Comparison of ENCODE assay signal across 9 cellular contexts in genomic region chr2:133561045-133561852, GRCh38. TPM values are rescaled to one million over a fixed set of nuclear protein-coding genes. Genes with fewer than 3 reads are reported as not detected.
DNase-seq lines count a peak whose midpoint lies in the region; ATAC-seq and TF ChIP-seq lines count a peak whose summit lies in the region.
"Had no signal": no experiment of that assay in that cellular context is flagged by ENCODE, and none has a peak within 500 bp of the region (broad histone marks: within the 10 kb centered on the region; RNA-seq: fewer than 3 reads in every experiment).

No MANE protein-coding gene starts in this region.

- DNase-seq in GM03348 (ENCODE audit: low spot score) (peak; percentile 66), NCI-H460 (ENCODE audit: extremely low read depth, low read depth) (peak; percentile 69), choroid plexus epithelial cell (ENCODE audit: low read depth) (peak; percentile 91), midbrain (lab: John Stamatoyannopoulos, UW) (peak; percentile 80)
- no peak for DNase-seq in stimulated activated effector memory CD8-positive, alpha-beta T cell treated with anti-CD3 and anti-CD28 coated beads, Interleukin-12 subunit alpha, Interleukin-12 subunit beta, amount 100 ng/mL, for 72 hours (ENCODE audit: low spot score in 2 of 2)
- no peak for DNase-seq in activated T-cell treated with anti-CD3 and anti-CD28 coated beads, Interleukin-2, amount 50 U/mL, for 24 hours
- no peak for DNase-seq in activated naive CD4-positive, alpha-beta T cell (lab: John Stamatoyannopoulos, UW)

- H3K27ac Mint-ChIP-seq in stimulated activated effector memory CD8-positive, alpha-beta T cell treated with anti-CD3 and anti-CD28 coated beads, Interleukin-12 subunit alpha, Interleukin-12 subunit beta, amount 100 ng/mL, for 72 hours, result no peak overlapping the region
- no peak overlapping the region for H3K27ac Mint-ChIP-seq in activated T-cell treated with anti-CD3 and anti-CD28 coated beads, Interleukin-2, amount 50 U/mL, for 24 hours

- peak; percentile 80 for TF ChIP-seq CTCF in choroid plexus epithelial cell (conservative IDR thresholded peaks at IDR 0.05; ENCODE audit: low read depth, low read length)

- no peak overlapping the region for H3K4me3 ChIP-seq in choroid plexus epithelial cell (ENCODE audit: low read depth, low read length)

- peak; percentile 70 for ATAC-seq in HG02678 (IDR thresholded peaks at IDR 0.05; ENCODE audit: unreplicated experiment)
- no peak for ATAC-seq in stimulated activated effector memory CD8-positive, alpha-beta T cell treated with anti-CD3 and anti-CD28 coated beads, Interleukin-12 subunit alpha, Interleukin-12 subunit beta, amount 100 ng/mL, for 72 hours

- H3K36me3 Mint-ChIP-seq in stimulated activated effector memory CD8-positive, alpha-beta T cell treated with anti-CD3 and anti-CD28 coated beads, Interleukin-12 subunit alpha, Interleukin-12 subunit beta, amount 100 ng/mL, for 72 hours, result no peaks in the 10 kb centered on the region
- no peaks in the 10 kb centered on the region for H3K36me3 Mint-ChIP-seq in activated T-cell treated with anti-CD3 and anti-CD28 coated beads, Interleukin-2, amount 50 U/mL, for 24 hours (ENCODE audit: low read depth)

- peaks cover 3% of the 10 kb centered on the region for H3K9me3 Mint-ChIP-seq in stimulated activated effector memory CD8-positive, alpha-beta T cell treated with anti-CD3 and anti-CD28 coated beads, Interleukin-12 subunit alpha, Interleukin-12 subunit beta, amount 100 ng/mL, for 72 hours
- peaks cover 2% of the 10 kb centered on the region for H3K9me3 Mint-ChIP-seq in activated T-cell treated with anti-CD3 and anti-CD28 coated beads, Interleukin-2, amount 50 U/mL, for 24 hours

- no peaks in the 10 kb centered on the region for H3K4me1 Mint-ChIP-seq in stimulated activated effector memory CD8-positive, alpha-beta T cell treated with anti-CD3 and anti-CD28 coated beads, Interleukin-12 subunit alpha, Interleukin-12 subunit beta, amount 100 ng/mL, for 72 hours
- H3K4me1 Mint-ChIP-seq in activated T-cell treated with anti-CD3 and anti-CD28 coated beads, Interleukin-2, amount 50 U/mL, for 24 hours (ENCODE audit: low read depth), result no peaks in the 10 kb centered on the region

- no peak overlapping the region for H3K4me3 Mint-ChIP-seq in stimulated activated effector memory CD8-positive, alpha-beta T cell treated with anti-CD3 and anti-CD28 coated beads, Interleukin-12 subunit alpha, Interleukin-12 subunit beta, amount 100 ng/mL, for 72 hours
- H3K4me3 Mint-ChIP-seq in activated T-cell treated with anti-CD3 and anti-CD28 coated beads, Interleukin-2, amount 50 U/mL, for 24 hours, result no peak overlapping the region

- peaks cover 3% of the 10 kb centered on the region for H3K27me3 Mint-ChIP-seq in activated T-cell treated with anti-CD3 and anti-CD28 coated beads, Interleukin-2, amount 50 U/mL, for 24 hours

RNA-seq across cellular contexts. Expression of gene NCKAP5, which starts 7.0 kb away (rescaled TPM):
- 10.0 and 10.5 TPM in 2 replicates for total RNA-seq in NCI-H460 (2014; rRNA removed; shearing (Covaris generic))
- polyA plus RNA-seq in NCI-H460 (2014; cell fraction: nucleus; rRNA removed), result 4.2 and 7.7 TPM in 2 replicates
- total RNA-seq: T-helper 2 cell treated with Interferon-gamma antibody and Interleukin-4, amounts not matched to agents 100 ng/mL and 5 ng/mL, for 36 hours had no signal

Comparison
In these comparisons a context has a peak if more than half of its experiments do, and no peak if none do; other contexts are left out.
1. DNase-seq: peak in GM03348 (single experiment), NCI-H460 (single experiment), choroid plexus epithelial cell (single experiment) and midbrain (single experiment); none in stimulated activated effector memory CD8-positive, alpha-beta T cell treated with anti-CD3 and anti-CD28 coated beads, Interleukin-12 subunit alpha, Interleukin-12 subunit beta, amount 100 ng/mL, for 72 hours (0 of 2), activated T-cell treated with anti-CD3 and anti-CD28 coated beads, Interleukin-2, amount 50 U/mL, for 24 hours (single experiment) and activated naive CD4-positive, alpha-beta T cell (0 of 4).